In the genomic region with DNA sequence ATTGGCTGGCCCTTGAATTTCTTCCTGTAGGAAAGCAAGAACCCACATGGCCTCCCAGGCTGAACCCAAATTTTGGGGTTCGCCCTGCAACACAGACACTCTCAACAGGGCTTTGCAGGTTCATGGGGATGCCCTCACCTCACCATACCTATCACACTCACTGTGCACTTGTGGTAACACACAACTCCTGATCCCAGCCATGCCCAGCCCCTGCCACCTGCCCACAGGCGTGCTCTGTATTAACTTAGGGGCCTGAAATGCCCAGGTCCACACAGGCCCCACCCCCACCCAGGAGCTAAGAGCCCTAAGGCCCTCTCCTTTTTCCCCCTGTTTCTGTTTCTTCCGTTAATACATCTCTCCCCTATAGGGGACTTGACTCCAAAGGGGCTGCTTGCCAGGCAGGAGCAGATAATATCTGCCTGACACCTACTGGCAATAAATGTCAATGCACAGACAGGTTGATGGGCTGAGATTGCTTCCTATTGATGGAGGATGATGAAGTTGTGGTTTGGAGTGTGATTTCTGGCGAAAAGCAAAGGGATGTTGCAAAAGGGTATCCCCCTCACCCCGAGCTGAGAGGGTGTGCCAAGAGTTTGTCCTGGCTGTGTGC, we compare ENCODE assay signal across 8 cellular contexts.
DNase-seq lines count a peak whose midpoint lies in the region; ATAC-seq and TF ChIP-seq lines count a peak whose summit lies in the region.

No MANE protein-coding gene starts in this region.

- no peak overlapping the region for H3K27ac Mint-ChIP-seq in CD4-positive, alpha-beta memory T cell

- no peaks in the 10 kb centered on the region for H3K27me3 ChIP-seq in Panc1 (ENCODE audit: control insufficient read depth, insufficient read depth, low read length)
- no peaks in the 10 kb centered on the region for H3K27me3 ChIP-seq in CD4-positive, alpha-beta memory T cell (ENCODE audit: insufficient read depth, low read length)

- H3K4me1 ChIP-seq in Panc1 (ENCODE audit: control insufficient read depth, insufficient read depth, low read length), result no peaks in the 10 kb centered on the region
- H3K4me1 ChIP-seq in CD4-positive, alpha-beta memory T cell (ENCODE audit: insufficient read depth, low read length), result no peaks in the 10 kb centered on the region

- H3K9me3 ChIP-seq in Panc1 (ENCODE audit: control insufficient read depth, insufficient read depth, low read depth, low read length), result no peaks in the 10 kb centered on the region
- no peaks in the 10 kb centered on the region for H3K9me3 ChIP-seq in CD4-positive, alpha-beta memory T cell (ENCODE audit: control insufficient read depth in 1 of 2, low read length in 2 of 2)

- intact Hi-C loops in Panc1 (cut with micrococcal nuclease; ENCODE audit: unreplicated experiment), result loop anchor here (10.0 kb wide), 1 partner anchor 171 kb away; a partner anchor contains a TSS
- intact Hi-C loops in CD4-positive, alpha-beta memory T cell (cut with micrococcal nuclease), result no loop called here

- DNase-seq in ACHN, result peak; percentile 2
- DNase-seq in GM13976 (ENCODE audit: low spot score), result peak; percentile 49
- DNase-seq in Panc1 (ENCODE audit: low read depth, low spot score), result peak; percentile 1
- peak; percentile 1 for DNase-seq in iris pigment epithelial cell (ENCODE audit: low read depth)
- no peak for DNase-seq in CD4-positive, alpha-beta memory T cell
- no peak for DNase-seq in stimulated activated naive CD4-positive, alpha-beta T cell treated with Interleukin-2 at 50 U/mL for 16 hours (lab: John Stamatoyannopoulos, UW)

- CTCF ChIA-PET in Panc1 (lab: Charles Lee), result no interaction called here
- CTCF ChIA-PET in CD4-positive, alpha-beta memory T cell (lab: Charles Lee; ENCODE audit: partially characterized antibody), result no interaction called here

- H3K4me1 Mint-ChIP-seq in CD4-positive, alpha-beta memory T cell, result no peaks in the 10 kb centered on the region

- peaks cover 7 to 11% of the 10 kb centered on the region in 2 donors for H3K27me3 Mint-ChIP-seq in CD4-positive, alpha-beta memory T cell

- no peak for ATAC-seq in Panc1
- ATAC-seq in HG03460 (IDR thresholded peaks at IDR 0.05; ENCODE audit: unreplicated experiment), result no peak
- no peak for ATAC-seq in GM21717 (IDR thresholded peaks at IDR 0.05; ENCODE audit: unreplicated experiment)

- peaks cover 0 to 12% (median 2%) of the 10 kb centered on the region in 8 donors for H3K9me3 Mint-ChIP-seq in CD4-positive, alpha-beta memory T cell

- peak; percentile 52 for TF ChIP-seq CTCF in GM13976 (IDR thresholded peaks at IDR 0.05; ENCODE audit: borderline replicate concordance, control extremely low read depth, extremely low read depth, insufficient read depth, missing control alignments)
- TF ChIP-seq CTCF in Panc1 (IDR thresholded peaks at IDR 0.05), result peak; percentile 60

- H3K36me3 Mint-ChIP-seq in CD4-positive, alpha-beta memory T cell, result no peaks in the 10 kb centered on the region

- POLR2A ChIA-PET in Panc1 (lab: Charles Lee), result no interaction called here
- POLR2A ChIA-PET in CD4-positive, alpha-beta memory T cell (lab: Charles Lee; ENCODE audit: partially characterized antibody), result no interaction called here

- in situ Hi-C loops in ACHN (cut with HindIII; ENCODE audit: low pct_ligation_motif_present, low pct_unique_long_range_greater_than_20kb, low sequenced_read_pairs) (no loop called here), GM13976 (cut with MboI; ENCODE audit: low sequenced_read_pairs, unreplicated experiment) (no loop called here), Panc1 (cut with HindIII; ENCODE audit: low pct_unique_long_range_greater_than_20kb, low sequenced_read_pairs) (no loop called here)

- H3K4me3 Mint-ChIP-seq in CD4-positive, alpha-beta memory T cell, result no peak overlapping the region

- H3K27ac ChIP-seq in Panc1 (ENCODE audit: low read length), result no peak overlapping the region
- H3K27ac ChIP-seq in CD4-positive, alpha-beta memory T cell (ENCODE audit: low read depth, low read length), result no peak overlapping the region

- BruUV-seq in Panc1 (replicated peaks; lab: Mats Ljungman, UMichigan), result no TSS peak

- no peak overlapping the region for H3K4me3 ChIP-seq in Panc1 (ENCODE audit: low read depth in 2 of 2, low read length in 2 of 2)
- no peak overlapping the region for H3K4me3 ChIP-seq in CD4-positive, alpha-beta memory T cell (ENCODE audit: low read length in 2 of 2)

- H3K36me3 ChIP-seq in Panc1 (ENCODE audit: control insufficient read depth, insufficient read depth, low read length), result no peaks in the 10 kb centered on the region
- H3K36me3 ChIP-seq in CD4-positive, alpha-beta memory T cell (ENCODE audit: insufficient read depth, low read length), result no peaks in the 10 kb centered on the region

Comparison
In these comparisons a context has a peak if more than half of its experiments do, and no peak if none do; other contexts are left out.
1. DNase-seq: peak in ACHN (single experiment), GM13976 (single experiment), Panc1 (single experiment) and iris pigment epithelial cell (single experiment); none in CD4-positive, alpha-beta memory T cell (0 of 5) and stimulated activated naive CD4-positive, alpha-beta T cell treated with Interleukin-2 at 50 U/mL for 16 hours (single experiment).